Comparison of ENCODE assay signal across 27 cellular contexts in the genomic region with DNA sequence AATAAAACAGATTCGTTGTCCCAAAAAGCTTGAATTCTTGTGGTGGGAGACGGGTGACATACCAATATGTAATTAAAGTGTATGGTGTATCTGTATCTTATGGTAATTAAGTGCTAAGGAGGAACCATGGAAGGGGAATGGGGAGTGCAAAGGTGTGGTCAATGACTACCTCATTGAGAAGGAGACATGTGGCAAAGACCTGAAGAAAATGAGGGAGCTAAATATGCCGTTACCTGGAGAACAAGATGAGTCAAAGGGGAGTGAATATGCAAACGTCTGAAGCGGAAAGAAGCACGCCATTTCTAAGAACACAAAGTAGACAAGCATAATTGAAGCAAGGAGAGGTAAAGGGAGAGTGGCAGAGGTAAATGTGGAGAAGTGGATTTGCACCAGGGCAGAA.
"Had no signal": no experiment of that assay in that cellular context is flagged by ENCODE, and none has a peak within 500 bp of the region (broad histone marks: within the 10 kb centered on the region; RNA-seq: fewer than 3 reads in every experiment).

No MANE protein-coding gene starts in this region.

- H3K27me3 ChIP-seq: ascending aorta, esophagus squamous epithelium had no signal

- H3K4me3 ChIP-seq: ascending aorta, esophagus squamous epithelium had no signal

- ATAC-seq: activated CD4-positive, alpha-beta T cell treated with anti-CD3 and anti-CD28 coated beads for 36 hours; activated CD8-positive, alpha-beta memory T cell treated with anti-CD3 and anti-CD28 coated beads, Interleukin-2, amount 10 ng/mL, durations not matched to agents 7 days and 5 days; activated CD8-positive, alpha-beta T cell treated with anti-CD3 and anti-CD28 coated beads, Interleukin-2, amount 10 ng/mL, durations not matched to agents 7 days and 5 days; activated naive CD4-positive, alpha-beta T cell treated with anti-CD3 and anti-CD28 coated beads, Interleukin-2, amount 50 U/mL, for 72 hours; activated T-cell treated with anti-CD3 and anti-CD28 coated beads, Interleukin-2, amount 50 U/mL, for 72 hours; effector memory CD8-positive, alpha-beta T cell had no signal

- FAIRE-seq: colon, frontal cortex had no signal

- H3K9me3 ChIP-seq: ascending aorta, esophagus squamous epithelium had no signal

- DNase-seq: activated CD4-positive, alpha-beta memory T cell treated with anti-CD3 and anti-CD28 coated beads for 36 hours; activated CD4-positive, alpha-beta T cell treated with anti-CD3 and anti-CD28 coated beads for 36 hours; activated CD4-positive, alpha-beta T cell treated with anti-CD3 and anti-CD28 coated beads, Interleukin-2, amount 10 ng/mL, durations not matched to agents 24 days and 14 days; activated CD4-positive, CD25-positive, alpha-beta regulatory T cell; activated CD4-positive, CD25-positive, alpha-beta regulatory T cell treated with anti-CD3 and anti-CD28 coated beads, Interleukin-2, amount 50 U/mL, for 72 hours; activated CD8-positive, alpha-beta memory T cell treated with anti-CD3 and anti-CD28 coated beads, Interleukin-2, amount 10 ng/mL, durations not matched to agents 7 days and 5 days; activated CD8-positive, alpha-beta memory T cell treated with anti-CD3 and anti-CD28 coated beads, Interleukin-2, amount 50 U/mL, for 4 hours; activated CD8-positive, alpha-beta T cell treated with anti-CD3 and anti-CD28 coated beads, Interleukin-2, amount 10 ng/mL, durations not matched to agents 7 days and 5 days; activated gamma-delta T cell; activated naive CD4-positive, alpha-beta T cell; activated naive CD4-positive, alpha-beta T cell treated with anti-CD3 and anti-CD28 coated beads, Interleukin-2, amount 10 ng/mL, durations not matched to agents 7 days and 5 days; activated naive CD8-positive, alpha-beta T cell treated with anti-CD3 and anti-CD28 coated beads, Interleukin-2, amount 10 ng/mL, durations not matched to agents 7 days and 5 days; activated T-cell treated with anti-CD3 and anti-CD28 coated beads, Interleukin-2, amount 50 U/mL, for 1 hour; activated T-cell treated with anti-CD3 and anti-CD28 coated beads, Interleukin-2, amount 50 U/mL, for 72 hours; caudate nucleus; cortex of kidney; dermis blood vessel endothelial cell; effector CD4-positive, alpha-beta T cell; effector memory CD8-positive, alpha-beta T cell; esophagus squamous epithelium; head of caudate nucleus; T-helper 2 cell had no signal

- H3K4me1 ChIP-seq: ascending aorta, esophagus squamous epithelium had no signal

- H3K36me3 ChIP-seq: ascending aorta, esophagus squamous epithelium had no signal

- H3K27ac ChIP-seq: ascending aorta, epithelial cell of prostate, esophagus squamous epithelium had no signal
